28 cellular contexts compared by ENCODE assay signal in genomic region chr10:15630353-15630752, GRCh38.
"Had no signal": no experiment of that assay in that cellular context is flagged by ENCODE, and none has a peak within 500 bp of the region (broad histone marks: within the 10 kb centered on the region; RNA-seq: fewer than 3 reads in every experiment).

No MANE protein-coding gene starts in this region.

- H3K27ac ChIP-seq: body of pancreas, cardiac muscle cell, dorsolateral prefrontal cortex, epithelial cell of prostate, sigmoid colon, stomach, suprapubic skin, tibial nerve, uterus, WERI-Rb-1 had no signal

- ATAC-seq: activated CD8-positive, alpha-beta memory T cell treated with anti-CD3 and anti-CD28 coated beads, Interleukin-2, amount 10 ng/mL, durations not matched to agents 7 days and 5 days; activated CD8-positive, alpha-beta T cell treated with anti-CD3 and anti-CD28 coated beads for 36 hours; body of pancreas; effector memory CD8-positive, alpha-beta T cell; stimulated activated memory B cell treated with anti-CD40 and anti-IgM and Interleukin-4, amounts not matched to agents 10 μg/mL and 1 μg/mL and 100 μg/mL, for 72 hours had no signal

- H3K4me1 Mint-ChIP-seq: activated CD4-positive, alpha-beta T cell treated with anti-CD3 and anti-CD28 coated beads, Interleukin-2, amount 10 ng/mL, durations not matched to agents 7 days and 5 days; activated CD8-positive, alpha-beta memory T cell treated with anti-CD3 and anti-CD28 coated beads, Interleukin-2, amount 10 ng/mL, durations not matched to agents 7 days and 5 days; activated naive CD4-positive, alpha-beta T cell treated with anti-CD3 and anti-CD28 coated beads, Interleukin-2, amount 50 U/mL, for 24 hours; stimulated activated memory B cell treated with anti-CD40 and anti-IgM and Interleukin-4, amounts not matched to agents 10 μg/mL and 1 μg/mL and 100 μg/mL, for 72 hours had no signal

- H3K4me1 ChIP-seq: body of pancreas, parathyroid adenoma, uterus had no signal

- H3K36me3 ChIP-seq: cardiac muscle cell, sigmoid colon, stomach, suprapubic skin, tibial nerve, uterus, WERI-Rb-1 had no signal

- H3K9me3 Mint-ChIP-seq: activated CD4-positive, alpha-beta T cell treated with anti-CD3 and anti-CD28 coated beads, Interleukin-2, amount 10 ng/mL, durations not matched to agents 7 days and 5 days; activated CD8-positive, alpha-beta T cell treated with anti-CD3 and anti-CD28 coated beads for 36 hours; activated naive CD4-positive, alpha-beta T cell treated with anti-CD3 and anti-CD28 coated beads, Interleukin-2, amount 50 U/mL, for 24 hours; activated T-helper 1 cell treated with anti-CD3 and anti-CD28 coated beads, Interleukin-12 subunit alpha, Interleukin-12 subunit beta, Interleukin-2, Interleukin-4 antibody, amounts not matched to agents 30 ng/mL and 10 ng/mL and 1 ng/mL, durations not matched to agents 14 hours and 24 hours and 36 hours; effector memory CD8-positive, alpha-beta T cell; stimulated activated memory B cell treated with anti-CD40 and anti-IgM and Interleukin-4, amounts not matched to agents 10 μg/mL and 1 μg/mL and 100 μg/mL, for 72 hours had no signal

- H3K36me3 Mint-ChIP-seq: activated CD8-positive, alpha-beta memory T cell treated with anti-CD3 and anti-CD28 coated beads, Interleukin-2, amount 10 ng/mL, durations not matched to agents 7 days and 5 days; activated naive CD4-positive, alpha-beta T cell treated with anti-CD3 and anti-CD28 coated beads, Interleukin-2, amount 50 U/mL, for 24 hours; stimulated activated memory B cell treated with anti-CD40 and anti-IgM and Interleukin-4, amounts not matched to agents 10 μg/mL and 1 μg/mL and 100 μg/mL, for 72 hours had no signal

- H3K4me3 Mint-ChIP-seq: activated CD4-positive, alpha-beta T cell treated with anti-CD3 and anti-CD28 coated beads, Interleukin-2, amount 10 ng/mL, durations not matched to agents 7 days and 5 days; activated CD8-positive, alpha-beta memory T cell treated with anti-CD3 and anti-CD28 coated beads, Interleukin-2, amount 10 ng/mL, durations not matched to agents 7 days and 5 days; activated CD8-positive, alpha-beta T cell treated with anti-CD3 and anti-CD28 coated beads for 36 hours; activated naive CD4-positive, alpha-beta T cell treated with anti-CD3 and anti-CD28 coated beads, Interleukin-2, amount 50 U/mL, for 24 hours; activated T-helper 1 cell treated with anti-CD3 and anti-CD28 coated beads, Interleukin-12 subunit alpha, Interleukin-12 subunit beta, Interleukin-2, Interleukin-4 antibody, amounts not matched to agents 30 ng/mL and 10 ng/mL and 1 ng/mL, durations not matched to agents 14 hours and 24 hours and 36 hours; effector memory CD8-positive, alpha-beta T cell; stimulated activated memory B cell treated with anti-CD40 and anti-IgM and Interleukin-4, amounts not matched to agents 10 μg/mL and 1 μg/mL and 100 μg/mL, for 72 hours had no signal

- H3K4me2 ChIP-seq: smooth muscle cell had no signal

- H3K9ac ChIP-seq: parathyroid adenoma had no signal

- H2AFZ ChIP-seq: parathyroid adenoma had no signal

- H3K27ac Mint-ChIP-seq: activated CD4-positive, alpha-beta T cell treated with anti-CD3 and anti-CD28 coated beads, Interleukin-2, amount 10 ng/mL, durations not matched to agents 7 days and 5 days; activated CD8-positive, alpha-beta memory T cell treated with anti-CD3 and anti-CD28 coated beads, Interleukin-2, amount 10 ng/mL, durations not matched to agents 7 days and 5 days; activated CD8-positive, alpha-beta T cell treated with anti-CD3 and anti-CD28 coated beads for 36 hours; activated naive CD4-positive, alpha-beta T cell treated with anti-CD3 and anti-CD28 coated beads, Interleukin-2, amount 50 U/mL, for 24 hours; activated T-helper 1 cell treated with anti-CD3 and anti-CD28 coated beads, Interleukin-12 subunit alpha, Interleukin-12 subunit beta, Interleukin-2, Interleukin-4 antibody, amounts not matched to agents 30 ng/mL and 10 ng/mL and 1 ng/mL, durations not matched to agents 14 hours and 24 hours and 36 hours; effector memory CD8-positive, alpha-beta T cell; stimulated activated memory B cell treated with anti-CD40 and anti-IgM and Interleukin-4, amounts not matched to agents 10 μg/mL and 1 μg/mL and 100 μg/mL, for 72 hours had no signal

- H3K9me3 ChIP-seq: body of pancreas, sigmoid colon, stomach, suprapubic skin, tibial nerve, uterus had no signal

- DNase-seq: activated CD4-positive, alpha-beta T cell treated with anti-CD3 and anti-CD28 coated beads, Interleukin-2, amount 10 ng/mL, durations not matched to agents 7 days and 5 days; activated CD4-positive, CD25-positive, alpha-beta regulatory T cell treated with anti-CD3 and anti-CD28 coated beads, Interleukin-2, amount 50 U/mL, for 72 hours; activated CD8-positive, alpha-beta memory T cell treated with anti-CD3 and anti-CD28 coated beads, Interleukin-2, amount 10 ng/mL, durations not matched to agents 7 days and 5 days; activated CD8-positive, alpha-beta T cell treated with anti-CD3 and anti-CD28 coated beads for 36 hours; activated gamma-delta T cell treated with Interleukin-2 at 50 U/mL for 16 hours; activated T-cell treated with anti-CD3 and anti-CD28 coated beads for 4 hours; anterior cingulate cortex; body of pancreas; dorsolateral prefrontal cortex; effector memory CD8-positive, alpha-beta T cell; kidney; mesenchymal stem cell; nucleus accumbens; sigmoid colon; stimulated activated CD4-positive, alpha-beta T cell treated with anti-CD3 and anti-CD28 coated beads, Interleukin-15, amount 100 ng/mL, for 24 hours; stomach; T-helper 1 cell; WERI-Rb-1 had no signal

- H3K27me3 Mint-ChIP-seq: stimulated activated memory B cell treated with anti-CD40 and anti-IgM and Interleukin-4, amounts not matched to agents 10 μg/mL and 1 μg/mL and 100 μg/mL, for 72 hours had no signal

- H3K27me3 ChIP-seq: body of pancreas, cardiac muscle cell, dorsolateral prefrontal cortex, sigmoid colon, stomach, suprapubic skin, tibial nerve, uterus had no signal

- H3K4me3 ChIP-seq: body of pancreas, cardiac muscle cell, dorsolateral prefrontal cortex, sigmoid colon, smooth muscle cell, stomach, suprapubic skin, tibial nerve, uterus had no signal

- H3K79me2 ChIP-seq: parathyroid adenoma had no signal
